In the genomic region with DNA sequence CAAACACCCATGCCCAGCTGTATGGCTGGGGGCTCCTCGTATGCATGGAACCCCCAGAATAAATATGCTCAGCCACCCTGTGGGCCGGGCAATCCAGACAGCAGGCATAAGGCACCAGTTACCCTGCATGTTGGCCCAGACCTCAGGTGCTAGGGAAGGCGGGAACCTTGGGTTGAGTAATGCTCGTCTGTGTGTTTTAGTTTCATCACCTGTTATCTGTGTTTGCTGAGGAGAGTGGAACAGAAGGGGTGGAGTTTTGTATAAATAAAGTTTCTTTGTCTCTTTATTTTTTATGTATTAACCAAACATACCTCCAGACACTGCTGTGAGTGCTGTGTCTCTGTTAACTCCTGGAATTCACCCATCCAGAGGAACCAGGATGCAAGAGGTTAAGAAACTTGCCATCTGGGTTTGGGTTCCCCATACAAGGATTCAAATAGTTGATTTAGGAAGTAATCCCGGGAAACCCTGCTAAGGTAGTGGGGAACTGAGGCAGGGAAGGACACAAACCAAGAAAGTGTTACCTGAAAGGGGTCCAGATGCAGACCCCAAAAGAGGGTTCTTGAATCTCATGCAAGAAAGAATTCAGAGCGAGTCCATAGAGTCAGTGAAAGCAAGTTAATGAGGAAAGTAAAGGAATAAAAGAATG, we compare ENCODE assay signal across 11 cellular contexts. TPM values are rescaled to one million over a fixed set of nuclear protein-coding genes. Genes with fewer than 3 reads are reported as not detected.
DNase-seq lines count a peak whose midpoint lies in the region; ATAC-seq, FAIRE-seq and TF ChIP-seq lines count a peak whose summit lies in the region.
"Had no signal": no experiment of that assay in that cellular context is flagged by ENCODE, and none has a peak within 500 bp of the region (broad histone marks: within the 10 kb centered on the region; RNA-seq: fewer than 3 reads in every experiment).

No MANE protein-coding gene starts in this region.

- H3K4me1 ChIP-seq in GM12878 (ENCODE audit: control insufficient read depth, insufficient read depth, low read length), result peaks cover 29% of the 10 kb centered on the region
- H3K4me1 ChIP-seq in muscle layer of duodenum (ENCODE audit: control insufficient read depth in 1 of 2, insufficient read depth in 2 of 2, low read length in 2 of 2), result peaks cover 5 to 15% of the 10 kb centered on the region in 2 donors

- TF ChIP-seq CTCF in GM12878 (IDR thresholded peaks at IDR 0.05 in 2 of 3, conservative IDR thresholded peaks at IDR 0.05 in 1 of 3; ENCODE audit: control insufficient read depth in 2 of 3, extremely low read depth in 1 of 3, insufficient read depth in 1 of 3, low read depth in 3 of 3, low read length in 3 of 3), result no peak

- CTCF ChIA-PET in GM12878 (lab: Yijun Ruan, JAX), result interaction anchor here (1.0 to 11.8 kb wide), 6 partner anchors 47 to 211 kb away, joined by 3 to 259 read pairs (median 70); no protein-coding TSS in a partner anchor

- RAD21 ChIA-PET in GM12878 (lab: Charles Lee; ENCODE audit: unreplicated experiment), result interaction anchor here (2.2 to 6.5 kb wide), 4 partner anchors 40 to 128 kb away, joined by 9 to 168 read pairs (median 64); a partner anchor contains a TSS

- H3K27me3 ChIP-seq in GM12878 (replicated peaks in 1 of 2; ENCODE audit: control insufficient read depth in 2 of 2, insufficient read depth in 2 of 2, low read length in 1 of 2) (no peaks in the 10 kb centered on the region), muscle layer of duodenum (ENCODE audit: low read depth, low read length) (no peaks in the 10 kb centered on the region)

- no peaks in the 10 kb centered on the region; the same call in 2 of the 3 replicates for H3K9me3 ChIP-seq in GM12878 (replicated peaks; ENCODE audit: control insufficient read depth, insufficient read depth, low read length)
- H3K9me3 ChIP-seq in muscle layer of duodenum (ENCODE audit: control insufficient read depth in 1 of 2, low read length in 2 of 2), result no peaks in the 10 kb centered on the region

- SMC1A ChIA-PET in GM12878 (lab: Charles Lee; ENCODE audit: uncharacterized antibody, unreplicated experiment), result interaction anchor here (0.9 to 5.5 kb wide), 5 partner anchors 36 to 132 kb away, joined by 3 to 65 read pairs (median 11); a partner anchor contains a TSS

- no peak overlapping the region for H3K4me3 ChIP-seq in GM12878
- no peak overlapping the region for H3K4me3 ChIP-seq in muscle layer of duodenum (ENCODE audit: low read depth in 1 of 2, low read length in 2 of 2)
- H3K4me3 ChIP-seq: left ventricle myocardium inferior, SK-N-MC had no signal

- 52% methylated on average over 6 of the region's 6 CpGs for WGBS in GM12878 (ENCODE audit: insufficient coverage, insufficient replicate concordance, low lambda C conversion rate, missing lambda C conversion rate)

- no peak for TF ChIP-seq POLR2A in GM12891 (IDR thresholded peaks at IDR 0.05; ENCODE audit: low read depth, low read length)
- no peak for TF ChIP-seq POLR2A in GM12878 (IDR thresholded peaks at IDR 0.05; ENCODE audit: low read depth, low read length)

- H3K4me2 ChIP-seq in GM12878 (ENCODE audit: control insufficient read depth, insufficient read depth), result no peak overlapping the region

- no peak for TF ChIP-seq RAD21 in GM12878 (IDR thresholded peaks at IDR 0.05; ENCODE audit: insufficient read depth, low read depth, low read length)

- intact Hi-C loops in GM12878 (cut with micrococcal nuclease; ENCODE audit: unreplicated experiment), result loop anchor here (5.0 kb wide), 1 partner anchor 47 kb away; no protein-coding TSS in a partner anchor

- no TSS peak for BruUV-seq in GM12878 (replicated peaks; lab: Mats Ljungman, UMichigan)

- POLR2A ChIA-PET in GM12878 (lab: Charles Lee), result no interaction called here

- H3K27ac ChIP-seq in GM12878 (ENCODE audit: control insufficient read depth, insufficient read depth) (no peak overlapping the region), muscle layer of duodenum (ENCODE audit: low read length) (peak overlapping the region; percentile 60)
- H3K27ac ChIP-seq: left ventricle myocardium inferior, SK-N-MC had no signal

- no peak for DNase-seq in GM12891 (ENCODE audit: insufficient read length, low spot score)
- peak; percentile 24 for DNase-seq in NCI-H146 treated with DMSO at 0.1 percent for 48 hours (lab: John Stamatoyannopoulos, UW; ENCODE audit: unreplicated experiment)
- DNase-seq in GM12878 (ENCODE audit: low read depth, low spot score), result no peak
- no peak for DNase-seq in DMS 273 (lab: John Stamatoyannopoulos, UW; ENCODE audit: unreplicated experiment)
- DNase-seq in SKM-1 (lab: John Stamatoyannopoulos, UW; ENCODE audit: unreplicated experiment), result no peak
- DNase-seq: left ventricle myocardium inferior, NCI-H1694 had no signal

- ATAC-seq in GM12878, result no peak
- ATAC-seq in HG03095 (IDR thresholded peaks at IDR 0.05; ENCODE audit: unreplicated experiment), result no peak
- ATAC-seq in HG02798 (IDR thresholded peaks at IDR 0.05; ENCODE audit: poor library complexity, unreplicated experiment), result no peak

- H2AFZ ChIP-seq in GM12878 (ENCODE audit: control insufficient read depth, low read depth, low read length), result no peak overlapping the region

- no peak for TF ChIP-seq EP300 in GM12878 (IDR thresholded peaks at IDR 0.05; ENCODE audit: borderline replicate concordance in 1 of 2, control insufficient read depth in 1 of 2, low read depth in 2 of 2, low read length in 2 of 2)

- no peaks in the 10 kb centered on the region for H4K20me1 ChIP-seq in GM12878 (ENCODE audit: control insufficient read depth, insufficient read depth)

- FAIRE-seq in GM12891 (lab: Jason Lieb, UNC) (no peak), GM12878 (lab: Jason Lieb, UNC) (no peak)

- no peaks in the 10 kb centered on the region for H3K79me2 ChIP-seq in GM12878 (ENCODE audit: control insufficient read depth, insufficient read depth, low read length)

- in situ Hi-C loops in GM12878 (cut with MboI), result loop anchor here (25.0 kb wide), 1 partner anchor 1527 kb away; no protein-coding TSS in a partner anchor

- H3K36me3 ChIP-seq in GM12878 (ENCODE audit: control insufficient read depth in 2 of 2, insufficient read depth in 2 of 2, low read length in 1 of 2) (peaks cover 0 to 18% of the 10 kb centered on the region in 2 experiments; a peak in 3 of 4 replicates), muscle layer of duodenum (ENCODE audit: control insufficient read depth in 1 of 2, insufficient read depth in 2 of 2, low read length in 2 of 2) (peaks cover 23 to 47% of the 10 kb centered on the region in 2 donors)

- H3K9ac ChIP-seq in GM12878 (ENCODE audit: control insufficient read depth, insufficient read depth, low read length), result no peak overlapping the region

TF ChIP-seq in GM12891, 5 proteins besides CTCF, POLR2A, EP300 and RAD21 (continues in another document):
- TF ChIP-seq PAX5 (IDR thresholded peaks at IDR 0.05; ENCODE audit: insufficient read depth, low read length, severe bottlenecking), result no peak
- 0 out of 2 replicates have a peak, but pooled peaks have one; percentile 43 for TF ChIP-seq POLR2AphosphoS5 (IDR thresholded peaks at IDR 0.05; ENCODE audit: low read depth, low read length)
- no peak for TF ChIP-seq SPI1 (IDR thresholded peaks at IDR 0.05; ENCODE audit: low read depth, low read length)
- TF ChIP-seq TAF1 (IDR thresholded peaks at IDR 0.05; ENCODE audit: low read depth, low read length), result no peak

TF ChIP-seq in GM12878, 131 proteins besides CTCF, POLR2A, EP300 and RAD21 (continues in another document):
- no peak for TF ChIP-seq BRCA1 (IDR thresholded peaks at IDR 0.05; ENCODE audit: low read depth, low read length)

RNA-seq across cellular contexts. Expression of a gene that starts 37.4 kb away (rescaled TPM):
- 39.6 TPM for polyA plus RNA-seq in GM12891 (2012; ENCODE audit: low read depth, missing spikeins)
- total RNA-seq in GM12878 (2013; cell fraction: nucleolus; rRNA removed), result 193 and 215 TPM in 2 replicates
- total RNA-seq in GM12878 (2014; rRNA removed) (106 and 109 TPM in 2 replicates), GM12878 (2014; rRNA removed; fragmentation: Illumina TruSeq; extraction: Trizol) (62.9 and 66.9 TPM in 2 replicates), GM12878 (2021) (138 and 141 TPM in 2 replicates)
- polyA plus RNA-seq in GM12878 (2011; ENCODE audit: low read depth), result 25.9 TPM
- polyA plus RNA-seq in GM12878 (2011; rRNA removed) (23.2 and 57.2 TPM in 2 replicates), GM12878 (2014; fragmentation: Illumina TruSeq; extraction: Trizol) (32.4 and 59.2 TPM in 2 replicates), GM12878 (2014; fragmentation: Nextera tagmentation; extraction: Ambion mirVana) (1 to 10 TPM; 5.3 to 9.7 TPM), GM12878 (2014; rRNA removed) (98.0 and 108 TPM in 2 replicates), GM12878 (2016; fragmentation: Nextera tagmentation; extraction: Ambion mirVana) (100 to 1,000 TPM; 115 to 129 TPM)
- polyA plus RNA-seq in GM12878 (2011; cell fraction: cytosol; rRNA removed), result 84.6 and 89.7 TPM in 2 replicates
- polyA plus RNA-seq in GM12878 (2011; cell fraction: nucleus; rRNA removed), result 71.9 and 79.4 TPM in 2 replicates
- 50.3 and 72.8 TPM in 2 replicates for polyA plus RNA-seq in GM12878 (2012)
- 175 and 195 TPM in 2 replicates for polyA minus RNA-seq in GM12878 (2011; rRNA and poly(A)+ RNA removed)
- polyA minus RNA-seq in GM12878 (2011; cell fraction: cytosol; rRNA and poly(A)+ RNA removed), result 54.0 and 60.1 TPM in 2 replicates
- polyA minus RNA-seq in GM12878 (2011; cell fraction: nucleus; rRNA and poly(A)+ RNA removed), result 65.5 and 104 TPM in 2 replicates

RNA-seq across cellular contexts. Expression of a gene that starts 50.8 kb away (rescaled TPM):
- 20.9 TPM for polyA plus RNA-seq in GM12891 (2012; ENCODE audit: low read depth, missing spikeins)
- 148 and 149 TPM in 2 replicates for total RNA-seq in GM12878 (2013; cell fraction: nucleolus; rRNA removed)
- total RNA-seq in GM12878 (2014; rRNA removed), result 36.5 and 39.0 TPM in 2 replicates
- total RNA-seq in GM12878 (2014; rRNA removed; fragmentation: Illumina TruSeq; extraction: Trizol), result 33.8 and 34.3 TPM in 2 replicates
- 69.5 and 70.4 TPM in 2 replicates for total RNA-seq in GM12878 (2021)
- 13.1 TPM for polyA plus RNA-seq in GM12878 (2011; ENCODE audit: low read depth)
- polyA plus RNA-seq in GM12878 (2011; rRNA removed), result 42.8 and 69.2 TPM in 2 replicates
- 69.2 and 84.8 TPM in 2 replicates for polyA plus RNA-seq in GM12878 (2011; cell fraction: cytosol; rRNA removed)
- polyA plus RNA-seq in GM12878 (2011; cell fraction: nucleus; rRNA removed), result 107 and 118 TPM in 2 replicates
- polyA plus RNA-seq in GM12878 (2012), result 20.4 and 21.2 TPM in 2 replicates
- polyA plus RNA-seq in GM12878 (2014; fragmentation: Illumina TruSeq; extraction: Trizol), result 19.4 and 39.4 TPM in 2 replicates
- polyA plus RNA-seq in GM12878 (2014; fragmentation: Nextera tagmentation; extraction: Ambion mirVana), result 1 to 10 TPM; 2.6 to 8.5 TPM
- 67.3 and 68.6 TPM in 2 replicates for polyA plus RNA-seq in GM12878 (2014; rRNA removed)
- polyA plus RNA-seq in GM12878 (2016; fragmentation: Nextera tagmentation; extraction: Ambion mirVana), result 10 to 100 TPM; 13.8 to 17.6 TPM
- 60.5 and 84.7 TPM in 2 replicates for polyA minus RNA-seq in GM12878 (2011; rRNA and poly(A)+ RNA removed)
- polyA minus RNA-seq in GM12878 (2011; cell fraction: cytosol; rRNA and poly(A)+ RNA removed), result 17.0 and 20.3 TPM in 2 replicates
- 32.0 and 57.7 TPM in 2 replicates for polyA minus RNA-seq in GM12878 (2011; cell fraction: nucleus; rRNA and poly(A)+ RNA removed)
